32 cellular contexts compared by ENCODE assay signal in genomic region chrX:52608961-52609360, GRCh38. TPM values are rescaled to one million over a fixed set of nuclear protein-coding genes. Genes with fewer than 3 reads are reported as not detected.
"Had no signal": no experiment of that assay in that cellular context is flagged by ENCODE, and none has a peak within 500 bp of the region (broad histone marks: within the 10 kb centered on the region; RNA-seq: fewer than 3 reads in every experiment).

No MANE protein-coding gene starts in this region.

- H3K36me3 ChIP-seq: ascending aorta, MG63, Peyer's patch, SJSA1 had no signal

- H3K4me3 ChIP-seq: ascending aorta, MG63, Peyer's patch, SJSA1 had no signal

- H3K36me3 Mint-ChIP-seq: activated naive CD4-positive, alpha-beta T cell treated with anti-CD3 and anti-CD28 coated beads, Interleukin-2, amount 50 U/mL, for 72 hours; brain had no signal

- H3K27me3 Mint-ChIP-seq: activated B cell treated with CpG ODN at 0.5 μM for 24 hours; activated CD4-positive, alpha-beta T cell treated with anti-CD3 and anti-CD28 coated beads, Interleukin-2, amount 10 ng/mL, durations not matched to agents 24 days and 14 days; activated naive CD8-positive, alpha-beta T cell treated with anti-CD3 and anti-CD28 coated beads, Interleukin-2, amount 50 U/mL, for 24 hours; brain; central memory CD8-positive, alpha-beta T cell had no signal

- H3K27ac Mint-ChIP-seq: activated B cell treated with CpG ODN at 0.5 μM for 24 hours; activated CD4-positive, alpha-beta T cell treated with anti-CD3 and anti-CD28 coated beads, Interleukin-2, amount 10 ng/mL, durations not matched to agents 24 days and 14 days; activated naive CD4-positive, alpha-beta T cell treated with anti-CD3 and anti-CD28 coated beads, Interleukin-2, amount 50 U/mL, for 72 hours; activated naive CD8-positive, alpha-beta T cell treated with anti-CD3 and anti-CD28 coated beads, Interleukin-2, amount 50 U/mL, for 24 hours; brain; T-helper 1 cell treated with Interleukin-12 subunit alpha and Interleukin-12 subunit beta and Interleukin-4 antibody, amounts not matched to agents 30 μg/mL and 1 μg/mL, for 36 hours had no signal

- H3K9me3 Mint-ChIP-seq: activated B cell treated with CpG ODN at 0.5 μM for 24 hours; activated CD4-positive, alpha-beta T cell treated with anti-CD3 and anti-CD28 coated beads, Interleukin-2, amount 10 ng/mL, durations not matched to agents 24 days and 14 days; activated naive CD4-positive, alpha-beta T cell treated with anti-CD3 and anti-CD28 coated beads, Interleukin-2, amount 50 U/mL, for 72 hours; activated naive CD8-positive, alpha-beta T cell treated with anti-CD3 and anti-CD28 coated beads, Interleukin-2, amount 50 U/mL, for 24 hours; activated T-cell treated with anti-CD3 and anti-CD28 coated beads, Interleukin-2, amount 50 U/mL, for 4 hours; central memory CD8-positive, alpha-beta T cell; T-helper 1 cell treated with Interleukin-12 subunit alpha and Interleukin-12 subunit beta and Interleukin-4 antibody, amounts not matched to agents 30 μg/mL and 1 μg/mL, for 36 hours had no signal

- H3K4me1 ChIP-seq: ascending aorta, Peyer's patch, SJSA1 had no signal

- H3K27ac ChIP-seq: ascending aorta, KMS-11, Peyer's patch, SJSA1 had no signal

- H3K27me3 ChIP-seq: ascending aorta, MG63, Peyer's patch, SJSA1 had no signal

- H3K9me3 ChIP-seq: ascending aorta, MG63, Peyer's patch, SJSA1 had no signal

- DNase-seq: activated B cell treated with CpG ODN at 0.5 μM for 24 hours; activated CD4-positive, alpha-beta T cell treated with anti-CD3 and anti-CD28 coated beads for 1 hour; activated CD4-positive, alpha-beta T cell treated with anti-CD3 and anti-CD28 coated beads, Interleukin-2, amount 10 ng/mL, durations not matched to agents 24 days and 14 days; activated CD4-positive, alpha-beta T cell treated with anti-CD3 and anti-CD28 coated beads, Interleukin-2, amount 50 U/mL, for 48 hours; activated CD8-positive, alpha-beta memory T cell treated with anti-CD3 and anti-CD28 coated beads for 24 hours; activated effector memory CD4-positive, alpha-beta T cell treated with anti-CD3 and anti-CD28 coated beads, Interleukin-2, amount 50 U/mL, for 16 hours; activated naive CD4-positive, alpha-beta T cell treated with Interleukin-2 at 50 U/mL for 16 hours; activated naive CD8-positive, alpha-beta T cell treated with anti-CD3 and anti-CD28 coated beads, Interleukin-2, amount 50 U/mL, for 24 hours; activated T-cell treated with anti-CD3 and anti-CD28 coated beads, Interleukin-2, amount 50 U/mL, for 4 hours; amniotic stem cell; MG63; MV-4-11; NCI-H1092 treated with DMSO at 0.1 percent for 48 hours; NCI-H1417 treated with DMSO at 0.1 percent for 48 hours; NCI-H1694 treated with DMSO at 0.1 percent for 48 hours; NCI-H2029 treated with DMSO at 0.1 percent for 48 hours; NCI-H345; NCI-H510A; NCI-H69; NK-92 treated with Interleukin-12 subunit alpha and Interleukin-12 subunit beta, amount 100 ng/mL, for 24 hours; Peyer's patch; SHP77; SW 1271; T-helper 9 cell had no signal

- H3K4me1 Mint-ChIP-seq: activated B cell treated with CpG ODN at 0.5 μM for 24 hours; activated CD4-positive, alpha-beta T cell treated with anti-CD3 and anti-CD28 coated beads, Interleukin-2, amount 10 ng/mL, durations not matched to agents 24 days and 14 days; activated naive CD8-positive, alpha-beta T cell treated with anti-CD3 and anti-CD28 coated beads, Interleukin-2, amount 50 U/mL, for 24 hours; brain; central memory CD8-positive, alpha-beta T cell had no signal

- H3K9ac ChIP-seq: KMS-11 had no signal

- H3K4me2 ChIP-seq: KMS-11 had no signal

- H3K4me3 Mint-ChIP-seq: activated B cell treated with CpG ODN at 0.5 μM for 24 hours; activated CD4-positive, alpha-beta T cell treated with anti-CD3 and anti-CD28 coated beads, Interleukin-2, amount 10 ng/mL, durations not matched to agents 24 days and 14 days; activated naive CD8-positive, alpha-beta T cell treated with anti-CD3 and anti-CD28 coated beads, Interleukin-2, amount 50 U/mL, for 24 hours; activated T-cell treated with anti-CD3 and anti-CD28 coated beads, Interleukin-2, amount 50 U/mL, for 4 hours; brain; central memory CD8-positive, alpha-beta T cell; T-helper 1 cell treated with Interleukin-12 subunit alpha and Interleukin-12 subunit beta and Interleukin-4 antibody, amounts not matched to agents 30 μg/mL and 1 μg/mL, for 36 hours had no signal

- ATAC-seq: activated naive CD4-positive, alpha-beta T cell treated with anti-CD3 and anti-CD28 coated beads, Interleukin-2, amount 50 U/mL, for 72 hours; activated naive CD8-positive, alpha-beta T cell treated with anti-CD3 and anti-CD28 coated beads, Interleukin-2, amount 50 U/mL, for 24 hours; activated T-cell treated with anti-CD3 and anti-CD28 coated beads, Interleukin-2, amount 50 U/mL, for 4 hours; SK-N-SH treated with all-trans-retinoic acid at 6 μM for 48 hours had no signal

RNA-seq across cellular contexts. Expression of gene SSX7, which starts 45.7 kb away (rescaled TPM):
- total RNA-seq: activated B cell treated with CpG ODN at 0.5 μM for 24 hours; activated CD4-positive, alpha-beta T cell treated with anti-CD3 and anti-CD28 coated beads, Interleukin-2, amount 10 ng/mL, durations not matched to agents 24 days and 14 days; activated naive CD4-positive, alpha-beta T cell treated with anti-CD3 and anti-CD28 coated beads, Interleukin-2, amount 50 U/mL, for 72 hours; activated T-cell treated with anti-CD3 and anti-CD28 coated beads, Interleukin-2, amount 50 U/mL, for 4 hours; ascending aorta; Peyer's patch; SJSA1 had no signal
